In the genomic region with DNA sequence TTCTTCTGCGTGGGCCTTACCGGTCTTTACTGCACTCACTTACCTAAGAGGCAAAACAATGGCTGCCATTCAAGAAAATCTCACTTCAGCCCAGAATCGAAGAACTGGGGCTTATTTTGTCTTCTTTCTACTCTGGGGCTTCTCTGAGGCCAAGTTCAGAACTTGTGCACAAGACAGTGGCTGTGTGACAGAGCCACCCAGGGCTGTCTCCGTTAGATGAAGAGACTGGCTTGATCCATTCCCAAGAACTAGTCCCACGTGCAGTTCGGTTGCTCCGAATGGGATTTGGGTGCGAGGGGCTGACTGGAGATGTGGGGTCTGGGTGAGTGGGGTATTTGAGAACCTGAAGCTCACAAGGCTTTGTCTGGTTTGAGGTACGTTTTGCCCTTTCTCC, we compare ENCODE assay signal across 8 cellular contexts. TPM values are rescaled to one million over a fixed set of nuclear protein-coding genes. Genes with fewer than 3 reads are reported as not detected.
DNase-seq lines count a peak whose midpoint lies in the region; ATAC-seq and TF ChIP-seq lines count a peak whose summit lies in the region.

No MANE protein-coding gene starts in this region.

- H3K36me3 ChIP-seq in CD8-positive, alpha-beta memory T cell (ENCODE audit: insufficient read depth, low read length) = no peaks in the 10 kb centered on the region
- peaks cover 19% of the 10 kb centered on the region for H3K36me3 ChIP-seq in HUES48 (ENCODE audit: control insufficient read depth, insufficient read depth, low read length)
- no peaks in the 10 kb centered on the region for H3K36me3 ChIP-seq in stomach smooth muscle (ENCODE audit: control insufficient read depth in 2 of 2, insufficient read depth in 2 of 2, low read length in 2 of 2)

- H3K4me1 Mint-ChIP-seq in CD8-positive, alpha-beta memory T cell = peaks cover 36 to 55% (median 42%) of the 10 kb centered on the region in 3 donors
- peaks cover 50% of the 10 kb centered on the region for H3K4me1 Mint-ChIP-seq in brain

- no peaks in the 10 kb centered on the region for H3K27me3 ChIP-seq in CD8-positive, alpha-beta memory T cell (ENCODE audit: insufficient read depth, low read length, poor library complexity, severe bottlenecking)
- H3K27me3 ChIP-seq in HUES48 (ENCODE audit: control insufficient read depth, insufficient read depth, low read length) = peaks cover 11% of the 10 kb centered on the region
- no peaks in the 10 kb centered on the region for H3K27me3 ChIP-seq in layer of hippocampus (ENCODE audit: control insufficient read depth, insufficient read depth, low read length)
- H3K27me3 ChIP-seq in stomach smooth muscle (ENCODE audit: control insufficient read depth in 1 of 2, insufficient read depth in 2 of 2, low read length in 2 of 2) = no peaks in the 10 kb centered on the region

- H3K27ac ChIP-seq in CD8-positive, alpha-beta memory T cell (ENCODE audit: low read depth, low read length) = peak overlapping the region; percentile 75
- H3K27ac ChIP-seq in HUES48 (ENCODE audit: low read depth, low read length) (no peak overlapping the region), layer of hippocampus (ENCODE audit: low read depth, low read length) (peak overlapping the region; percentile 94), stomach smooth muscle (ENCODE audit: low read length) (peak overlapping the region; percentile 93)

- H3K27ac Mint-ChIP-seq in CD8-positive, alpha-beta memory T cell = peak overlapping the region; percentile 77 to 92 (median 86)
- peak overlapping the region; percentile 46 to 95 (median 82) for H3K27ac Mint-ChIP-seq in brain

- peak overlapping the region; percentile 87 for H3K4me3 ChIP-seq in CD8-positive, alpha-beta memory T cell (ENCODE audit: low read length)
- H3K4me3 ChIP-seq in HUES48 (ENCODE audit: low read depth, low read length) (peak overlapping the region; percentile 91), stomach smooth muscle (ENCODE audit: low read length in 2 of 2) (peak overlapping the region; percentile 83 to 89)

- no peaks in the 10 kb centered on the region for H3K9me3 ChIP-seq in CD8-positive, alpha-beta memory T cell (ENCODE audit: low read length)
- no peaks in the 10 kb centered on the region for H3K9me3 ChIP-seq in HUES48 (ENCODE audit: control insufficient read depth, insufficient read depth, low read length)
- no peaks in the 10 kb centered on the region for H3K9me3 ChIP-seq in stomach smooth muscle (ENCODE audit: control insufficient read depth in 2 of 2, low read length in 2 of 2)

- H3K9me3 Mint-ChIP-seq in CD8-positive, alpha-beta memory T cell = no peaks in the 10 kb centered on the region
- H3K9me3 Mint-ChIP-seq in brain = peaks cover 7 to 22% (median 9%) of the 10 kb centered on the region in 5 experiments

- H3K4me1 ChIP-seq in CD8-positive, alpha-beta memory T cell (ENCODE audit: insufficient read depth, low read length) = peaks cover 25% of the 10 kb centered on the region
- peaks cover 23% of the 10 kb centered on the region for H3K4me1 ChIP-seq in HUES48 (ENCODE audit: control insufficient read depth, insufficient read depth, low read length)
- H3K4me1 ChIP-seq in stomach smooth muscle (ENCODE audit: control insufficient read depth, insufficient read depth, low read length) = peaks cover 13% of the 10 kb centered on the region

- H3K4me3 Mint-ChIP-seq in CD8-positive, alpha-beta memory T cell = peak overlapping the region; percentile 79 to 95 (median 86)
- peak overlapping the region; percentile 78 to 95 (median 82) for H3K4me3 Mint-ChIP-seq in brain

- POLR2A ChIA-PET in CD8-positive, alpha-beta memory T cell (lab: Charles Lee) = interaction anchor here (1.0 to 2.2 kb wide), 3 partner anchors 11 to 31 kb away, joined by 4 to 23 read pairs (median 9); no protein-coding TSS in a partner anchor

- H3K9ac ChIP-seq in HUES48 (ENCODE audit: low read depth, low read length) = peak overlapping the region; percentile 82
- peak overlapping the region; percentile 84 to 91 for H3K9ac ChIP-seq in stomach smooth muscle (ENCODE audit: low read length in 2 of 2)

- TF ChIP-seq CTCF in brain (conservative IDR thresholded peaks at IDR 0.05) = no peak

- CTCF ChIA-PET in CD8-positive, alpha-beta memory T cell (lab: Charles Lee) = interaction anchor here (0.9 to 2.0 kb wide), 9 partner anchors 10 to 392 kb away, joined by 3 to 13 read pairs (median 5); no protein-coding TSS in a partner anchor

- ATAC-seq in GM18858 (IDR thresholded peaks at IDR 0.05; ENCODE audit: unreplicated experiment) (no peak), HG03095 (IDR thresholded peaks at IDR 0.05; ENCODE audit: unreplicated experiment) (no peak)

- DNase-seq in CD8-positive, alpha-beta memory T cell = peak in 1 of 5 donors; percentile 53
- no peak for DNase-seq in A172 (ENCODE audit: low spot score)

- H3K27me3 Mint-ChIP-seq in CD8-positive, alpha-beta memory T cell = no peaks in the 10 kb centered on the region
- H3K27me3 Mint-ChIP-seq in brain = peaks cover 4% of the 10 kb centered on the region

- peaks cover 0 to 13% (median 0%) of the 10 kb centered on the region in 3 donors for H3K36me3 Mint-ChIP-seq in CD8-positive, alpha-beta memory T cell
- H3K36me3 Mint-ChIP-seq in brain = peaks cover 56% of the 10 kb centered on the region

RNA-seq across cellular contexts. Expression of a gene that starts 0.8 kb away (rescaled TPM):
- 10 to 100 TPM; 69.9 to 79.2 TPM for total RNA-seq in CD8-positive, alpha-beta memory T cell
- polyA plus RNA-seq in CD8-positive, alpha-beta memory T cell = 54.3 TPM
- polyA plus RNA-seq in brain (ENCODE audit: insufficient read depth, low read depth, low replicate concordance) = 94.9 TPM
- total RNA-seq in A172 (2014; rRNA removed; shearing (Covaris generic)) = 53.8 and 133 TPM in 2 replicates
